Comparison of ENCODE assay signal across 8 cellular contexts in the genomic region with DNA sequence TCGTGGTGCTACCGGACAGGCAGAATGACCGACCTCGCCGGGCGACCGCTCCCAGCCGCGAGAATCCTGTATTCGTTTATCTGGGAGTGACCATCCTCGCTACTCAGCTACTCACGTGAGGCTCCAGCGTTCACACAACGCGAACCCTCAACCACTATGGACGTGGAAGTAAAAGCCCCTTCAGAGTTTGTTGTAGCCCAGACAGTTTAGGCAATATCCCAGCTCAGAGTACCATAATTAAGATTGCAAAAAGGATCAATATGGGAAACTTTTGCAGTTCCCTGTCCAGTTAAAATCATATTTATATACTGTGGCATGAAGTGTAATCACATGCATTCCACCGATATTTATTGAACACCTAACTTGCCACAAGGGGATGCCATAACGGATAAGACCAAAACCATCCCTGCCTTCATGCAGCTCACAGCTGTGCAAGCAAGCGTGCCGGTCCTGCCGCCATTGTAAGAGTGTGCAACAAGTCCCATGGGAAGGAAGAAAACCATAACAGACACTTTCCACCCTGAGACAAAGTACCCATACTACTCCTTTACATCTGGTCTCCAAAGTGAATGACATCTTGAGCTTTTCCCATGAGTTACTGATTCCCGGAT. TPM values are rescaled to one million over a fixed set of nuclear protein-coding genes. Genes with fewer than 3 reads are reported as not detected.
DNase-seq lines count a peak whose midpoint lies in the region; ATAC-seq and TF ChIP-seq lines count a peak whose summit lies in the region.

No MANE protein-coding gene starts in this region.

- H3K27me3 ChIP-seq in heart left ventricle (no peaks in the 10 kb centered on the region), stomach (no peaks in the 10 kb centered on the region)

- no peak for ATAC-seq in heart left ventricle
- ATAC-seq in Right ventricle myocardium superior (ENCODE audit: poor library complexity), result no peak
- no peak for ATAC-seq in activated T-cell treated with anti-CD3 and anti-CD28 coated beads, Interleukin-2, amount 50 U/mL, for 4 hours
- no peak for ATAC-seq in GM18517 (IDR thresholded peaks at IDR 0.05; ENCODE audit: unreplicated experiment)
- no peak for ATAC-seq in HG03442 (IDR thresholded peaks at IDR 0.05; ENCODE audit: unreplicated experiment)

- H3K36me3 ChIP-seq in heart left ventricle (peaks cover 0 to 16% (median 9%) of the 10 kb centered on the region in 9 donors), stomach (peaks cover 0 to 7% (median 2%) of the 10 kb centered on the region in 4 donors)

- peaks cover 3% of the 10 kb centered on the region for H3K27me3 Mint-ChIP-seq in activated T-cell treated with anti-CD3 and anti-CD28 coated beads, Interleukin-2, amount 50 U/mL, for 4 hours (ENCODE audit: low read depth)

- H3K4me1 Mint-ChIP-seq in activated T-cell treated with anti-CD3 and anti-CD28 coated beads, Interleukin-2, amount 50 U/mL, for 4 hours (ENCODE audit: low read depth), result peaks cover 30% of the 10 kb centered on the region

- peak overlapping the region; percentile 98 for H3K4me3 Mint-ChIP-seq in activated T-cell treated with anti-CD3 and anti-CD28 coated beads, Interleukin-2, amount 50 U/mL, for 4 hours

- DNase-seq in heart left ventricle, result no peak
- no peak for DNase-seq in Right ventricle myocardium superior
- peak; percentile 14 to 24 for DNase-seq in NCI-H1930 (lab: John Stamatoyannopoulos, UW)
- no peak for DNase-seq in activated T-cell treated with anti-CD3 and anti-CD28 coated beads, Interleukin-2, amount 50 U/mL, for 4 hours
- DNase-seq in iPS-NIHi7 (ENCODE audit: extremely low spot score), result peak; percentile 31
- no peak for DNase-seq in stomach

- H3K4me3 ChIP-seq in heart left ventricle, result peak overlapping the region; percentile 43 to 99 (median 87)
- H3K4me3 ChIP-seq in stomach, result peak overlapping the region; percentile 70 to 96 (median 94)

- no peak for TF ChIP-seq EP300 in stomach (IDR thresholded peaks at IDR 0.05)

- TF ChIP-seq CTCF in heart left ventricle (IDR thresholded peaks at IDR 0.05) (peak in 1 of 12 donors; percentile 9), stomach (IDR thresholded peaks at IDR 0.05) (no peak)

- no peaks in the 10 kb centered on the region for H3K9me3 Mint-ChIP-seq in activated T-cell treated with anti-CD3 and anti-CD28 coated beads, Interleukin-2, amount 50 U/mL, for 4 hours

- TF ChIP-seq POLR2A in heart left ventricle (IDR thresholded peaks at IDR 0.05) (no peak), stomach (IDR thresholded peaks at IDR 0.05) (no peak)

- H3K27ac ChIP-seq in heart left ventricle (peak overlapping the region in 11 of 12 donors; percentile 37 to 80 (median 66)), stomach (peak overlapping the region; percentile 37 to 96 (median 64))

- intact Hi-C loops in heart left ventricle (cut with DNase I) (loop anchor here in 4 of 10 donors (2.0 to 10.0 kb wide), 6 partner anchors 66 to 309 kb away; partner anchors contain the start of genes FNTB (in 2 of the 4) and FUT8 (in 2 of the 4)), Right ventricle myocardium superior (cut with DNase I) (no loop called here), stomach (cut with DNase I; ENCODE audit: low total_unique reads) (no loop called here)

- WGBS in heart left ventricle, 4 donors, result 5 to 15% (median 9%) methylated on average over 13 to 22 of the region's 22 CpGs
- 6 to 14% (median 10%) methylated on average over 18 to 22 of the region's 22 CpGs for WGBS in stomach, 5 donors

- H3K4me1 ChIP-seq in heart left ventricle, result peaks cover 7 to 40% (median 30%) of the 10 kb centered on the region in 12 donors
- peaks cover 23 to 40% (median 35%) of the 10 kb centered on the region in 4 donors for H3K4me1 ChIP-seq in stomach

- H3K36me3 Mint-ChIP-seq in activated T-cell treated with anti-CD3 and anti-CD28 coated beads, Interleukin-2, amount 50 U/mL, for 4 hours (ENCODE audit: insufficient read depth), result peaks cover 7% of the 10 kb centered on the region

- H3K9me3 ChIP-seq in heart left ventricle, result no peaks in the 10 kb centered on the region
- no peaks in the 10 kb centered on the region for H3K9me3 ChIP-seq in stomach

RNA-seq across cellular contexts. Expression of gene MAX, which starts 0.9 kb away (rescaled TPM):
- total RNA-seq in heart left ventricle (100 to 1,000 TPM in 1 of 9 donors, 10 to 100 TPM in 8; 42.3 to 102 (median 79.5) TPM), Right ventricle myocardium superior (85.2 TPM), stomach (10 to 100 TPM; 21.4 to 64.9 (median 51.3) TPM)
- polyA plus RNA-seq in heart left ventricle (10 to 100 TPM; 42.3 to 60.5 TPM), stomach (10 to 100 TPM; 42.8 to 51.5 (median 44.1) TPM)
- total RNA-seq in activated T-cell treated with anti-CD3 and anti-CD28 coated beads, Interleukin-2, amount 50 U/mL, for 4 hours, result 100 to 1,000 TPM; 134 to 151 (median 143) TPM

Comparison
In these comparisons a context has a peak if more than half of its experiments do, and no peak if none do; other contexts are left out.
1. DNase-seq: peak in NCI-H1930 (2 of 2) and iPS-NIHi7 (single experiment); none in heart left ventricle (0 of 5), Right ventricle myocardium superior (single experiment), activated T-cell treated with anti-CD3 and anti-CD28 coated beads, Interleukin-2, amount 50 U/mL, for 4 hours (single experiment) and stomach (single experiment).